Comparison of ENCODE assay signal across 1 cellular context in genomic region chr1:85200870-85201339, GRCh38.
TF ChIP-seq lines count a peak whose summit lies in the region.

A gene with protein sequence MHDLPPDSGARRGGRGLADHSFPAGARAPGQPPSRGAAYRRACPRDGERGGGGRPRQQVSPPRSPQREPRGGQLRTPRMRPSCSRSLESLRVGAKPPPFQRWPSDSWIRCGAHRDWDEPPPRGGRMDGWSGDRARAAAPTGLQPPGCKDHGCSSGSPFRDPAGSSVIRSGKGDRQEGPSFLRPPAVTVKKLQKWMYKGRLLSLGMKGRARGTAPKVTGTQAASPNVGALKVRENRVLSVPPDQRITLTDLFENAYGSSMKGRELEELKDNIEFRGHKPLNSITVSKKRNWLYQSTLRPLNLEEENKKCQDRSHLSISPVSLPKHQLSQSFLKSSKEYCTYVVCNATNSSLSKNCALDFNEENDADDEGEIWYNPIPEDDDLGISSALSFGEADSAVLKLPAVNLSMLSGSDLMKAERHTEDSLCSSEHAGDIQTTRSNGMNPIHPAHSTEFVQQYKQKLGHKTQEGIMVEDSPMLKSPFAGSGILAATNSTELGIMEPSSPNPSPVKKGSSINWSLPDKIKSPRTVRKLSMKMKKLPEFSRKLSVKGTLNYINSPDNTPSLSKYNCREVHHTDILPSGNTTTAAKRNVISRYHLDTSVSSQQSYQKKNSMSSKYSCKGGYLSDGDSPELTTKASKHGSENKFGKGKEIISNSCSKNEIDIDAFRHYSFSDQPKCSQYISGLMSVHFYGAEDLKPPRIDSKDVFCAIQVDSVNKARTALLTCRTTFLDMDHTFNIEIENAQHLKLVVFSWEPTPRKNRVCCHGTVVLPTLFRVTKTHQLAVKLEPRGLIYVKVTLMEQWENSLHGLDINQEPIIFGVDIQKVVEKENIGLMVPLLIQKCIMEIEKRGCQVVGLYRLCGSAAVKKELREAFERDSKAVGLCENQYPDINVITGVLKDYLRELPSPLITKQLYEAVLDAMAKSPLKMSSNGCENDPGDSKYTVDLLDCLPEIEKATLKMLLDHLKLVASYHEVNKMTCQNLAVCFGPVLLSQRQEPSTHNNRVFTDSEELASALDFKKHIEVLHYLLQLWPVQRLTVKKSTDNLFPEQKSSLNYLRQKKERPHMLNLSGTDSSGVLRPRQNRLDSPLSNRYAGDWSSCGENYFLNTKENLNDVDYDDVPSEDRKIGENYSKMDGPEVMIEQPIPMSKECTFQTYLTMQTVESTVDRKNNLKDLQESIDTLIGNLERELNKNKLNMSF (minus strand): TSS chr1:85201016. CDS start chr1:85200996, 20 bp downstream.

TF ChIP-seq in SK-N-SH treated with all-trans-retinoic acid at 6 μM for 48 hours, 23 proteins besides CTCF, POLR2A, EP300 and RAD21 (continued from another document):
- TF ChIP-seq ZNF70 (CRISPR knock-in tag; IDR thresholded peaks at IDR 0.05) (no peak), BACH2 (CRISPR knock-in tag; IDR thresholded peaks at IDR 0.05; ENCODE audit: borderline replicate concordance) (no peak), ESRRG (CRISPR knock-in tag; IDR thresholded peaks at IDR 0.05) (no peak), TCF4 (CRISPR knock-in tag; IDR thresholded peaks at IDR 0.05; ENCODE audit: borderline replicate concordance) (no peak), TSHZ2 (CRISPR knock-in tag; IDR thresholded peaks at IDR 0.05) (no peak)
TF ChIP-seq in SK-N-SH treated with all-trans-retinoic acid at 6 μM for 48 hours: peak in this region for 0.
